ENCODE assay signal across 8 cellular contexts in genomic region chr19:41859213-41859617, GRCh38. TPM values are rescaled to one million over a fixed set of nuclear protein-coding genes. Genes with fewer than 3 reads are reported as not detected.
DNase-seq lines count a peak whose midpoint lies in the region; ATAC-seq, FAIRE-seq and TF ChIP-seq lines count a peak whose summit lies in the region.

No MANE protein-coding gene starts in this region.

- H3K4me1 Mint-ChIP-seq in CD14-positive monocyte, result peaks cover 43% of the 10 kb centered on the region
- H3K4me1 Mint-ChIP-seq in neural progenitor cell, result peaks cover 31% of the 10 kb centered on the region

- H3K36me3 ChIP-seq in MM.1S (replicated peaks; ENCODE audit: insufficient read depth, low read length) (peaks cover 9% of the 10 kb centered on the region; the same call in 1 of the 2 replicates), neural progenitor cell (peaks cover 14% of the 10 kb centered on the region)
- H3K36me3 ChIP-seq in effector memory CD4-positive, alpha-beta T cell (ENCODE audit: control insufficient read depth, insufficient read depth, low read length), result peaks cover 28% of the 10 kb centered on the region

- H2AFZ ChIP-seq in MM.1S (ENCODE audit: low read length), result peak overlapping the region; percentile 12; the same call in 1 of the 2 replicates
- H2AFZ ChIP-seq in neural progenitor cell (replicated peaks), result peak overlapping the region; percentile 64

- H3K27me3 ChIP-seq in MM.1S (replicated peaks; ENCODE audit: insufficient read depth, low read length), result 0 out of 2 replicates have a peak, but pooled peaks cover 5% of the 10 kb centered on the region
- no peaks in the 10 kb centered on the region for H3K27me3 ChIP-seq in effector memory CD4-positive, alpha-beta T cell (replicated peaks; ENCODE audit: control insufficient read depth, insufficient read depth, low read length, poor library complexity, severe bottlenecking)
- peaks cover 39% of the 10 kb centered on the region for H3K27me3 ChIP-seq in neural progenitor cell

- H3K9me2 ChIP-seq in MM.1S (replicated peaks; ENCODE audit: insufficient read depth, low read length), result no peaks in the 10 kb centered on the region

- H3K27me3 Mint-ChIP-seq in CD14-positive monocyte (ENCODE audit: low read depth in 3 of 3), result peaks cover 0 to 5% (median 3%) of the 10 kb centered on the region in 3 donors
- H3K27me3 Mint-ChIP-seq in neural progenitor cell (ENCODE audit: insufficient read depth, low read depth), result peaks cover 12% of the 10 kb centered on the region

- H3K36me3 Mint-ChIP-seq in CD14-positive monocyte (peaks cover 25 to 33% of the 10 kb centered on the region in 2 donors), neural progenitor cell (peaks cover 27% of the 10 kb centered on the region)

- H3F3A ChIP-seq in MM.1S (ENCODE audit: insufficient read depth, low read length) (peaks cover 13% of the 10 kb centered on the region), neural progenitor cell (ENCODE audit: low read depth) (peaks cover 36% of the 10 kb centered on the region)

- peaks cover 35% of the 10 kb centered on the region for H3K4me1 ChIP-seq in MM.1S (ENCODE audit: low read length)
- peaks cover 30% of the 10 kb centered on the region for H3K4me1 ChIP-seq in effector memory CD4-positive, alpha-beta T cell (ENCODE audit: control insufficient read depth, insufficient read depth, low read length, poor library complexity, severe bottlenecking)
- H3K4me1 ChIP-seq in neural progenitor cell, result peaks cover 23% of the 10 kb centered on the region

- DNase-seq in CD14-positive monocyte (ENCODE audit: low spot score) (no peak), MM.1S (no peak), neural progenitor cell (ENCODE audit: low spot score) (no peak), RCC 7860 (ENCODE audit: low spot score) (no peak)
- DNase-seq in effector memory CD4-positive, alpha-beta T cell, result no peak
- DNase-seq in activated effector memory CD4-positive, alpha-beta T cell treated with anti-CD3 and anti-CD28 coated beads, Interleukin-2, amount 50 U/mL, for 16 hours, result no peak

- H3K9ac ChIP-seq in MM.1S (ENCODE audit: low read length) (peak overlapping the region; percentile 24; the same call in 1 of the 2 replicates), neural progenitor cell (no peak overlapping the region)

- H3K4me3 Mint-ChIP-seq in CD14-positive monocyte (peak overlapping the region; percentile 92 to 100), neural progenitor cell (peak overlapping the region; percentile 96)

- no peaks in the 10 kb centered on the region for H3K9me3 ChIP-seq in MM.1S (replicated peaks; ENCODE audit: insufficient read depth, low read length)
- H3K9me3 ChIP-seq in effector memory CD4-positive, alpha-beta T cell (ENCODE audit: control insufficient read depth, low read length), result no peaks in the 10 kb centered on the region
- no peaks in the 10 kb centered on the region for H3K9me3 ChIP-seq in neural progenitor cell (ENCODE audit: low read depth)

- no peaks in the 10 kb centered on the region for H3K9me3 Mint-ChIP-seq in CD14-positive monocyte
- H3K9me3 Mint-ChIP-seq in neural progenitor cell, result no peaks in the 10 kb centered on the region

- H3K27ac ChIP-seq in MM.1S (ENCODE audit: low read length), result no peak overlapping the region
- peak overlapping the region; percentile 90 for H3K27ac ChIP-seq in effector memory CD4-positive, alpha-beta T cell (ENCODE audit: insufficient read depth, low read length, poor library complexity, severe bottlenecking)
- H3K27ac ChIP-seq in neural progenitor cell, result no peak overlapping the region

- H3K4me2 ChIP-seq in MM.1S (ENCODE audit: low read depth, low read length) (peak overlapping the region; percentile 67), neural progenitor cell (peak overlapping the region; percentile 64)

- peak overlapping the region; percentile 35 to 100 (median 99) for H3K27ac Mint-ChIP-seq in CD14-positive monocyte
- no peak overlapping the region for H3K27ac Mint-ChIP-seq in neural progenitor cell

- H3K4me3 ChIP-seq in MM.1S (ENCODE audit: low read length) (peak overlapping the region; percentile 30; the same call in 1 of the 2 replicates), neural progenitor cell (peak overlapping the region; percentile 67)
- no peak overlapping the region for H3K4me3 ChIP-seq in effector memory CD4-positive, alpha-beta T cell (ENCODE audit: insufficient read depth, low read depth, low read length, poor library complexity, severe bottlenecking)

- TF ChIP-seq CTCF in CD14-positive monocyte (IDR thresholded peaks at IDR 0.05) (no peak), MM.1S (IDR thresholded peaks at IDR 0.05; ENCODE audit: low read length) (no peak), neural progenitor cell (IDR thresholded peaks at IDR 0.05) (no peak)

- no peak for ATAC-seq in HG03442 (IDR thresholded peaks at IDR 0.05; ENCODE audit: unreplicated experiment)
- ATAC-seq in GM21515 (IDR thresholded peaks at IDR 0.05; ENCODE audit: unreplicated experiment), result no peak

- H4K20me1 ChIP-seq in MM.1S (ENCODE audit: insufficient read depth, low read length), result peaks cover 9% of the 10 kb centered on the region
- H4K20me1 ChIP-seq in neural progenitor cell (ENCODE audit: low read depth), result peaks cover 36% of the 10 kb centered on the region

- intact Hi-C loops in CD14-positive monocyte (cut with micrococcal nuclease), result no loop called here

- H3K79me2 ChIP-seq in MM.1S (ENCODE audit: low read length), result peaks cover 42% of the 10 kb centered on the region
- H3K79me2 ChIP-seq in neural progenitor cell (ENCODE audit: low read depth), result peaks cover 42% of the 10 kb centered on the region

- FAIRE-seq in RCC 7860 (lab: Jason Lieb, UNC), result no peak

RNA-seq across cellular contexts. Expression of gene RPS19, which starts 0.8 kb away (rescaled TPM):
- polyA plus RNA-seq in CD14-positive monocyte, result 1,000 to 10,000 TPM; 1,234 to 1,424 TPM
- 1,422 and 2,398 TPM in 2 replicates for total RNA-seq in neural progenitor cell (ENCODE audit: low replicate concordance)

RNA-seq across cellular contexts. Expression of gene DMRTC2, which starts 14.4 kb away (rescaled TPM):
- not detected for polyA plus RNA-seq in CD14-positive monocyte
- total RNA-seq in neural progenitor cell (ENCODE audit: low replicate concordance), result not detected in 2 replicates

RNA-seq across cellular contexts. Expression of gene LYPD4, which starts 14.7 kb away (rescaled TPM):
- polyA plus RNA-seq in CD14-positive monocyte, result not detected
- not detected in 2 replicates for total RNA-seq in neural progenitor cell (ENCODE audit: low replicate concordance)

RNA-seq across cellular contexts. Expression of gene CD79A, which starts 17.9 kb away (rescaled TPM):
- 1 to 10 TPM; 2.1 to 2.7 TPM for polyA plus RNA-seq in CD14-positive monocyte
- total RNA-seq in neural progenitor cell (ENCODE audit: low replicate concordance), result 0.11 and 0.25 TPM in 2 replicates

RNA-seq across cellular contexts. Expression of gene ARHGEF1, which starts 23.8 kb away (rescaled TPM):
- 10 to 100 TPM; 82.8 to 95.5 TPM for polyA plus RNA-seq in CD14-positive monocyte
- 10.9 and 25.2 TPM in 2 replicates for total RNA-seq in neural progenitor cell (ENCODE audit: low replicate concordance)
